Comparison of ENCODE assay signal across 8 cellular contexts in genomic region chr16:19696961-19697360, GRCh38. TPM values are rescaled to one million over a fixed set of nuclear protein-coding genes. Genes with fewer than 3 reads are reported as not detected.
DNase-seq lines count a peak whose midpoint lies in the region; ATAC-seq and TF ChIP-seq lines count a peak whose summit lies in the region.
"Had no signal": no experiment of that assay in that cellular context is flagged by ENCODE, and none has a peak within 500 bp of the region (broad histone marks: within the 10 kb centered on the region; RNA-seq: fewer than 3 reads in every experiment).

No MANE protein-coding gene starts in this region.

- ATAC-seq in HCT116 = no peak

- H3K4me2 ChIP-seq in HCT116 (ENCODE audit: low read length) = peak overlapping the region; percentile 8; the same call in 1 of the 2 replicates

- H3K36me3 ChIP-seq in HCT116 (ENCODE audit: control insufficient read depth in 1 of 2, insufficient read depth in 2 of 2, low read length in 2 of 2) (0 out of 4 replicates have a peak, but pooled peaks cover 0 to 15% of the 10 kb centered on the region in 2 experiments), esophagus muscularis mucosa (peaks cover 2 to 46% (median 28%) of the 10 kb centered on the region in 4 donors)

- intact Hi-C loops in HCT116 (cut with micrococcal nuclease) (no loop called here), esophagus muscularis mucosa (cut with DNase I) (loop anchor here (5.0 kb wide), 1 partner anchor 50 kb away; no protein-coding TSS in a partner anchor)

- no peaks in the 10 kb centered on the region for H3K9me2 ChIP-seq in HCT116 (ENCODE audit: insufficient read depth)

- TF ChIP-seq RAD21 in HCT116 (IDR thresholded peaks at IDR 0.05; ENCODE audit: low read depth) = no peak

- H3K4me3 ChIP-seq in HCT116 (replicated peaks in 1 of 2; ENCODE audit: low read depth in 1 of 2, low read length in 2 of 2) = no peak overlapping the region
- no peak overlapping the region for H3K4me3 ChIP-seq in esophagus muscularis mucosa
- H3K4me3 ChIP-seq in skin epidermis = no peak overlapping the region
- H3K4me3 ChIP-seq: cardiac muscle cell had no signal

- H3K79me2 ChIP-seq in HCT116 (ENCODE audit: insufficient read depth, low read length) = no peaks in the 10 kb centered on the region

- TF ChIP-seq CTCF in HCT116 (IDR thresholded peaks at IDR 0.05 in 2 of 3, conservative IDR thresholded peaks at IDR 0.05 in 1 of 3; ENCODE audit: borderline replicate concordance in 1 of 3, insufficient read depth in 1 of 3, low read depth in 2 of 3, low read length in 2 of 3) (no peak), esophagus muscularis mucosa (IDR thresholded peaks at IDR 0.05) (no peak)

- no peak overlapping the region for H2AFZ ChIP-seq in HCT116 (ENCODE audit: low read depth, low read length, poor library complexity, severe bottlenecking)

- POLR2A ChIA-PET in HCT116 (lab: Charles Lee) = interaction anchor here (0.6 kb wide), 1 partner anchor 135 kb away, joined by 3 read pairs; no protein-coding TSS in a partner anchor

- H3K27me3 ChIP-seq in HCT116 (ENCODE audit: insufficient read depth, low read length) (no peaks in the 10 kb centered on the region), esophagus muscularis mucosa (no peaks in the 10 kb centered on the region)
- H3K27me3 ChIP-seq: cardiac muscle cell had no signal

- TF ChIP-seq POLR2A in HCT116 (IDR thresholded peaks at IDR 0.05; ENCODE audit: borderline replicate concordance, extremely low read depth, insufficient read depth, insufficient read length) (no peak), esophagus muscularis mucosa (IDR thresholded peaks at IDR 0.05; ENCODE audit: low read depth) (no peak)

- no peak overlapping the region for H3K9ac ChIP-seq in HCT116 (ENCODE audit: low read length)

- DNase-seq in HCT116 (ENCODE audit: low read depth, low spot score) (no peak), NCI-H69 (lab: John Stamatoyannopoulos, UW) (peak; percentile 98), esophagus muscularis mucosa (ENCODE audit: extremely low spot score) (no peak), ecto neural progenitor cell (ENCODE audit: low spot score) (no peak), epidermal melanocyte (ENCODE audit: insufficient read length, low spot score) (no peak), UCSD-AML1 (lab: John Stamatoyannopoulos, UW; ENCODE audit: unreplicated experiment) (no peak)

- H3K9me3 ChIP-seq in HCT116 (ENCODE audit: control insufficient read depth in 1 of 2, insufficient read depth in 1 of 2, low read depth in 1 of 2, low read length in 2 of 2) (no peaks in the 10 kb centered on the region), esophagus muscularis mucosa (no peaks in the 10 kb centered on the region)

- H3K27ac ChIP-seq in HCT116 (ENCODE audit: low read depth, low read length) = no peak overlapping the region; the same call in 1 of the 2 replicates
- peak overlapping the region; percentile 68 to 72 (median 70) for H3K27ac ChIP-seq in esophagus muscularis mucosa (replicated peaks in 1 of 4)
- peak overlapping the region in 18 of 21 experiments; percentile 31 to 84 (median 72) for H3K27ac ChIP-seq in skin epidermis
- H3K27ac ChIP-seq: cardiac muscle cell had no signal

- peaks cover 12% of the 10 kb centered on the region in 2 experiments for H3K4me1 ChIP-seq in HCT116 (ENCODE audit: control insufficient read depth in 1 of 2, insufficient read depth in 2 of 2, low read length in 2 of 2)
- peaks cover 54 to 58% (median 55%) of the 10 kb centered on the region in 4 donors for H3K4me1 ChIP-seq in esophagus muscularis mucosa

- no peak for TF ChIP-seq EP300 in esophagus muscularis mucosa (IDR thresholded peaks at IDR 0.05)

- CTCF ChIA-PET in HCT116 (lab: Charles Lee) = interaction anchor here (0.6 kb wide), 1 partner anchor 16 kb away, joined by 3 read pairs; no protein-coding TSS in a partner anchor

- RAD21 ChIA-PET in HCT116 (lab: Charles Lee; ENCODE audit: low non-redundant PET in 1 of 2, low total read pairs in 2 of 2, uncharacterized antibody in 2 of 2, unreplicated experiment in 2 of 2) = no interaction called here

- WGBS in esophagus muscularis mucosa = 80% methylated on average over 6 of the region's 15 CpGs

- no peaks in the 10 kb centered on the region for H4K20me1 ChIP-seq in HCT116 (ENCODE audit: insufficient read depth)

- no TSS peak for BruUV-seq in HCT116 (replicated peaks; lab: Mats Ljungman, UMichigan)

TF ChIP-seq in HCT116, 20 proteins besides CTCF, POLR2A, EP300 and RAD21:
- no peak for TF ChIP-seq SIN3A (IDR thresholded peaks at IDR 0.05; ENCODE audit: low read depth)
- TF ChIP-seq TCF7L2 (IDR thresholded peaks at IDR 0.05; ENCODE audit: borderline replicate concordance, extremely low read depth, insufficient read depth, insufficient read length) = no peak
- TF ChIP-seq EZH2phosphoT487 (IDR thresholded peaks at IDR 0.05; ENCODE audit: borderline replicate concordance) = no peak
- TF ChIP-seq EZH2 (IDR thresholded peaks at IDR 0.05) = no peak
- no peak for TF ChIP-seq JUND (IDR thresholded peaks at IDR 0.05)
- no peak for TF ChIP-seq YY1 (IDR thresholded peaks at IDR 0.05; ENCODE audit: extremely low read depth, insufficient replicate concordance, low read depth, low read length)
- TF ChIP-seq ZFX (IDR thresholded peaks at IDR 0.05) = no peak
- no peak for TF ChIP-seq CEBPB (IDR thresholded peaks at IDR 0.05; ENCODE audit: low read depth)
- no peak for TF ChIP-seq SRF (IDR thresholded peaks at IDR 0.05; ENCODE audit: low read depth)
- no peak for TF ChIP-seq ZNF274 (IDR thresholded peaks at IDR 0.05; ENCODE audit: low read depth, low read length)
- no peak for TF ChIP-seq SP1 (IDR thresholded peaks at IDR 0.05; ENCODE audit: low read depth)
- no peak for TF ChIP-seq ZBTB33 (IDR thresholded peaks at IDR 0.05; ENCODE audit: extremely low read depth, insufficient replicate concordance, low read length)
- no peak for TF ChIP-seq POLR2AphosphoS5 (IDR thresholded peaks at IDR 0.05; ENCODE audit: low read depth, low read length)
- no peak for TF ChIP-seq CBX3 (IDR thresholded peaks at IDR 0.05; ENCODE audit: low read depth)
- TF ChIP-seq FOSL1 (IDR thresholded peaks at IDR 0.05; ENCODE audit: low read depth) = no peak
- TF ChIP-seq ATF3 (IDR thresholded peaks at IDR 0.05) = no peak

RNA-seq across cellular contexts. Expression of gene KNOP1, which starts 21.1 kb away (rescaled TPM):
- total RNA-seq in HCT116 (2021; ENCODE audit: unreplicated experiment) (34.6 TPM), esophagus muscularis mucosa (1 to 10 TPM; 7.3 to 9.9 (median 9.1) TPM)
- 18.1 and 22.4 TPM in 2 replicates for polyA plus RNA-seq in HCT116 (2012)

RNA-seq across cellular contexts. Expression of gene IQCK, which starts 21.1 kb away (rescaled TPM):
- 11.8 TPM for total RNA-seq in HCT116 (2021; ENCODE audit: unreplicated experiment)
- polyA plus RNA-seq in HCT116 (2012) = 4.1 and 4.7 TPM in 2 replicates
- 10 to 100 TPM in 1 of 4 donors, 1 to 10 TPM in 3; 7.4 to 10.4 (median 8.6) TPM for total RNA-seq in esophagus muscularis mucosa
